Comparison of ENCODE assay signal across 1 cellular context in genomic region chr13:21668665-21669599, GRCh38.
TF ChIP-seq lines count a peak whose summit lies in the region.

No MANE protein-coding gene starts in this region.

TF ChIP-seq in HEK293, 187 proteins besides CTCF, POLR2A, EP300 and RAD21 (continued from another document and continues in another):
- TF ChIP-seq ZBTB11 (tag by site-specific recombination; conservative IDR thresholded peaks at IDR 0.05; ENCODE audit: low read depth) (0 out of 2 replicates have a peak, but pooled peaks have one; percentile 25), ZNF19 (tag by site-specific recombination; IDR thresholded peaks at IDR 0.05; ENCODE audit: low read depth) (no peak), OSR2 (tag by site-specific recombination; IDR thresholded peaks at IDR 0.05) (peak; percentile 68), ZBTB8A (tag by site-specific recombination; IDR thresholded peaks at IDR 0.05) (no peak), YY2 (tag by site-specific recombination; IDR thresholded peaks at IDR 0.05) (no peak), ZNF510 (tag by site-specific recombination; IDR thresholded peaks at IDR 0.05; ENCODE audit: insufficient replicate concordance) (no peak), ZNF623 (tag by site-specific recombination; IDR thresholded peaks at IDR 0.05) (no peak), ZNF792 (tag by site-specific recombination; IDR thresholded peaks at IDR 0.05) (no peak), ZNF544 (tag by site-specific recombination; IDR thresholded peaks at IDR 0.05) (no peak), ZXDB (tag by site-specific recombination; IDR thresholded peaks at IDR 0.05) (peak; percentile 54), ZNF785 (tag by site-specific recombination; IDR thresholded peaks at IDR 0.05) (no peak), HOXC10 (CRISPR knock-in tag; IDR thresholded peaks at IDR 0.05) (no peak), ZNF211 (tag by site-specific recombination; IDR thresholded peaks at IDR 0.05; ENCODE audit: low read depth) (no peak), GLI2 (tag by site-specific recombination; IDR thresholded peaks at IDR 0.05; ENCODE audit: borderline replicate concordance, low read depth) (no peak), ZNF239 (tag by site-specific recombination; IDR thresholded peaks at IDR 0.05) (no peak), ZNF600 (tag by site-specific recombination; IDR thresholded peaks at IDR 0.05) (peak; percentile 49; the same call in 1 of the 2 replicates), ZNF433 (tag by site-specific recombination; IDR thresholded peaks at IDR 0.05; ENCODE audit: low read depth) (no peak), ZNF148 (tag by site-specific recombination; IDR thresholded peaks at IDR 0.05; ENCODE audit: borderline replicate concordance) (no peak), ZNF112 (tag by site-specific recombination; IDR thresholded peaks at IDR 0.05) (no peak), REPIN1 (tag by site-specific recombination; IDR thresholded peaks at IDR 0.05; ENCODE audit: low read depth) (no peak), ZNF791 (tag by site-specific recombination; IDR thresholded peaks at IDR 0.05) (no peak), GLIS2 (tag by site-specific recombination; IDR thresholded peaks at IDR 0.05) (no peak), ZNF280C (tag by site-specific recombination; IDR thresholded peaks at IDR 0.05) (no peak), SP3 (tag by site-specific recombination; IDR thresholded peaks at IDR 0.05) (peak; percentile 23; the same call in 1 of the 2 replicates), ZBTB21 (tag by site-specific recombination; IDR thresholded peaks at IDR 0.05) (no peak), ZNF341 (tag by site-specific recombination; IDR thresholded peaks at IDR 0.05; ENCODE audit: low read depth) (peak; percentile 98), ZNF501 (tag by site-specific recombination; IDR thresholded peaks at IDR 0.05) (peak; percentile 66), ZNF843 (tag by site-specific recombination; IDR thresholded peaks at IDR 0.05) (no peak), ZNF629 (tag by site-specific recombination; IDR thresholded peaks at IDR 0.05) (peak; percentile 81), ZNF776 (tag by site-specific recombination; IDR thresholded peaks at IDR 0.05; ENCODE audit: borderline replicate concordance) (no peak)
- TF ChIP-seq, protein P1, sequence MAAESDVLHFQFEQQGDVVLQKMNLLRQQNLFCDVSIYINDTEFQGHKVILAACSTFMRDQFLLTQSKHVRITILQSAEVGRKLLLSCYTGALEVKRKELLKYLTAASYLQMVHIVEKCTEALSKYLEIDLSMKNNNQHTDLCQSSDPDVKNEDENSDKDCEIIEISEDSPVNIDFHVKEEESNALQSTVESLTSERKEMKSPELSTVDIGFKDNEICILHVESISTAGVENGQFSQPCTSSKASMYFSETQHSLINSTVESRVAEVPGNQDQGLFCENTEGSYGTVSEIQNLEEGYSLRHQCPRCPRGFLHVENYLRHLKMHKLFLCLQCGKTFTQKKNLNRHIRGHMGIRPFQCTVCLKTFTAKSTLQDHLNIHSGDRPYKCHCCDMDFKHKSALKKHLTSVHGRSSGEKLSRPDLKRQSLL (tag by site-specific recombination; IDR thresholded peaks at IDR 0.05), result no peak
- TF ChIP-seq, protein P2, sequence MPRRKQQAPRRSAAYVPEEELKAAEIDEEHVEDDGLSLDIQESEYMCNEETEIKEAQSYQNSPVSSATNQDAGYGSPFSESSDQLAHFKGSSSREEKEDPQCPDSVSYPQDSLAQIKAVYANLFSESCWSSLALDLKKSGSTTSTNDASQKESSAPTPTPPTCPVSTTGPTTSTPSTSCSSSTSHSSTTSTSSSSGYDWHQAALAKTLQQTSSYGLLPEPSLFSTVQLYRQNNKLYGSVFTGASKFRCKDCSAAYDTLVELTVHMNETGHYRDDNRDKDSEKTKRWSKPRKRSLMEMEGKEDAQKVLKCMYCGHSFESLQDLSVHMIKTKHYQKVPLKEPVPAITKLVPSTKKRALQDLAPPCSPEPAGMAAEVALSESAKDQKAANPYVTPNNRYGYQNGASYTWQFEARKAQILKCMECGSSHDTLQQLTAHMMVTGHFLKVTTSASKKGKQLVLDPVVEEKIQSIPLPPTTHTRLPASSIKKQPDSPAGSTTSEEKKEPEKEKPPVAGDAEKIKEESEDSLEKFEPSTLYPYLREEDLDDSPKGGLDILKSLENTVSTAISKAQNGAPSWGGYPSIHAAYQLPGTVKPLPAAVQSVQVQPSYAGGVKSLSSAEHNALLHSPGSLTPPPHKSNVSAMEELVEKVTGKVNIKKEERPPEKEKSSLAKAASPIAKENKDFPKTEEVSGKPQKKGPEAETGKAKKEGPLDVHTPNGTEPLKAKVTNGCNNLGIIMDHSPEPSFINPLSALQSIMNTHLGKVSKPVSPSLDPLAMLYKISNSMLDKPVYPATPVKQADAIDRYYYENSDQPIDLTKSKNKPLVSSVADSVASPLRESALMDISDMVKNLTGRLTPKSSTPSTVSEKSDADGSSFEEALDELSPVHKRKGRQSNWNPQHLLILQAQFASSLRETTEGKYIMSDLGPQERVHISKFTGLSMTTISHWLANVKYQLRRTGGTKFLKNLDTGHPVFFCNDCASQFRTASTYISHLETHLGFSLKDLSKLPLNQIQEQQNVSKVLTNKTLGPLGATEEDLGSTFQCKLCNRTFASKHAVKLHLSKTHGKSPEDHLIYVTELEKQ (tag by site-specific recombination; IDR thresholded peaks at IDR 0.05; ENCODE audit: borderline replicate concordance), result no peak
- TF ChIP-seq, protein P3, sequence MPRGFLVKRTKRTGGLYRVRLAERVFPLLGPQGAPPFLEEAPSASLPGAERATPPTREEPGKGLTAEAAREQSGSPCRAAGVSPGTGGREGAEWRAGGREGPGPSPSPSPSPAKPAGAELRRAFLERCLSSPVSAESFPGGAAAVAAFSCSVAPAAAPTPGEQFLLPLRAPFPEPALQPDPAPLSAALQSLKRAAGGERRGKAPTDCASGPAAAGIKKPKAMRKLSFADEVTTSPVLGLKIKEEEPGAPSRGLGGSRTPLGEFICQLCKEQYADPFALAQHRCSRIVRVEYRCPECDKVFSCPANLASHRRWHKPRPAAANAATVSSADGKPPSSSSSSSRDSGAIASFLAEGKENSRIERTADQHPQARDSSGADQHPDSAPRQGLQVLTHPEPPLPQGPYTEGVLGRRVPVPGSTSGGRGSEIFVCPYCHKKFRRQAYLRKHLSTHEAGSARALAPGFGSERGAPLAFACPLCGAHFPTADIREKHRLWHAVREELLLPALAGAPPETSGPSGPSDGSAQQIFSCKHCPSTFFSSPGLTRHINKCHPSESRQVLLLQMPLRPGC (tag by site-specific recombination; IDR thresholded peaks at IDR 0.05), result 0 out of 2 replicates have a peak, but pooled peaks have one; percentile 35
- TF ChIP-seq, protein P4, sequence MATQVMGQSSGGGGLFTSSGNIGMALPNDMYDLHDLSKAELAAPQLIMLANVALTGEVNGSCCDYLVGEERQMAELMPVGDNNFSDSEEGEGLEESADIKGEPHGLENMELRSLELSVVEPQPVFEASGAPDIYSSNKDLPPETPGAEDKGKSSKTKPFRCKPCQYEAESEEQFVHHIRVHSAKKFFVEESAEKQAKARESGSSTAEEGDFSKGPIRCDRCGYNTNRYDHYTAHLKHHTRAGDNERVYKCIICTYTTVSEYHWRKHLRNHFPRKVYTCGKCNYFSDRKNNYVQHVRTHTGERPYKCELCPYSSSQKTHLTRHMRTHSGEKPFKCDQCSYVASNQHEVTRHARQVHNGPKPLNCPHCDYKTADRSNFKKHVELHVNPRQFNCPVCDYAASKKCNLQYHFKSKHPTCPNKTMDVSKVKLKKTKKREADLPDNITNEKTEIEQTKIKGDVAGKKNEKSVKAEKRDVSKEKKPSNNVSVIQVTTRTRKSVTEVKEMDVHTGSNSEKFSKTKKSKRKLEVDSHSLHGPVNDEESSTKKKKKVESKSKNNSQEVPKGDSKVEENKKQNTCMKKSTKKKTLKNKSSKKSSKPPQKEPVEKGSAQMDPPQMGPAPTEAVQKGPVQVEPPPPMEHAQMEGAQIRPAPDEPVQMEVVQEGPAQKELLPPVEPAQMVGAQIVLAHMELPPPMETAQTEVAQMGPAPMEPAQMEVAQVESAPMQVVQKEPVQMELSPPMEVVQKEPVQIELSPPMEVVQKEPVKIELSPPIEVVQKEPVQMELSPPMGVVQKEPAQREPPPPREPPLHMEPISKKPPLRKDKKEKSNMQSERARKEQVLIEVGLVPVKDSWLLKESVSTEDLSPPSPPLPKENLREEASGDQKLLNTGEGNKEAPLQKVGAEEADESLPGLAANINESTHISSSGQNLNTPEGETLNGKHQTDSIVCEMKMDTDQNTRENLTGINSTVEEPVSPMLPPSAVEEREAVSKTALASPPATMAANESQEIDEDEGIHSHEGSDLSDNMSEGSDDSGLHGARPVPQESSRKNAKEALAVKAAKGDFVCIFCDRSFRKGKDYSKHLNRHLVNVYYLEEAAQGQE (tag by site-specific recombination; IDR thresholded peaks at IDR 0.05), result no peak
